In the genomic region with DNA sequence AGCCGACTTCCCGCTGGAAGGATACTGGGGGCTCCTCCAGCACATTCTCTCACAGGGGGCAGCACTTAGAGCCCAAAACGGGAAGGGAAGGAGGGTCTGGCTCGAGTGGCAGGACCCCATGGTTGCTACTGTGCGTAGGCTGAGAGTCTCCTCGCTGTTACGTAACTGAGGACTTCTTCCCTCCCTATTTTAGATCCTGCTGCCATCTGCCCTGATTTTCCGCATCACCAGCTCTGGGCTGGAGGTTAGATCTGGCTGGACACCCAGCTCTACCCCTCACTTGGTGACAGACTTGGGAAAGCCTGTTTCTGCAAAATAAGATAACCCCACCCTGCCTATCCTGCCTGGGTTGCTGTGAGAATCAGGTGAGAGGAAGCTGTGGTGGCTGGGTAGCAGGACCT, we compare ENCODE assay signal across 19 cellular contexts. TPM values are rescaled to one million over a fixed set of nuclear protein-coding genes. Genes with fewer than 3 reads are reported as not detected.
DNase-seq lines count a peak whose midpoint lies in the region; ATAC-seq and TF ChIP-seq lines count a peak whose summit lies in the region.
"Had no signal": no experiment of that assay in that cellular context is flagged by ENCODE, and none has a peak within 500 bp of the region (broad histone marks: within the 10 kb centered on the region; RNA-seq: fewer than 3 reads in every experiment).

No MANE protein-coding gene starts in this region.

- TF ChIP-seq CTCF in brain (conservative IDR thresholded peaks at IDR 0.05) = no peak
- no peak for TF ChIP-seq CTCF in nephron (IDR thresholded peaks at IDR 0.05; ENCODE audit: unreplicated experiment in 3 of 3)

- H3K27me3 Mint-ChIP-seq in brain = peaks cover 10% of the 10 kb centered on the region
- peaks cover 8% of the 10 kb centered on the region for H3K27me3 Mint-ChIP-seq in nephron (ENCODE audit: low read depth)
- H3K27me3 Mint-ChIP-seq: activated naive CD8-positive, alpha-beta T cell treated with anti-CD3 and anti-CD28 coated beads, Interleukin-2, amount 10 ng/mL, durations not matched to agents 7 days and 5 days; central memory CD8-positive, alpha-beta T cell; naive thymus-derived CD8-positive, alpha-beta T cell had no signal

- peaks cover 63% of the 10 kb centered on the region for H3K4me1 Mint-ChIP-seq in brain
- H3K4me1 Mint-ChIP-seq in nephron = peaks cover 34% of the 10 kb centered on the region

- H3K4me3 Mint-ChIP-seq in brain (no peak overlapping the region), nephron (no peak overlapping the region)
- H3K4me3 Mint-ChIP-seq: activated naive CD8-positive, alpha-beta T cell treated with anti-CD3 and anti-CD28 coated beads, Interleukin-2, amount 10 ng/mL, durations not matched to agents 7 days and 5 days; central memory CD8-positive, alpha-beta T cell; naive thymus-derived CD8-positive, alpha-beta T cell had no signal

- ATAC-seq in HG02623 (IDR thresholded peaks at IDR 0.05; ENCODE audit: unreplicated experiment) (no peak), HG02642 (IDR thresholded peaks at IDR 0.05; ENCODE audit: poor library complexity, unreplicated experiment) (no peak)
- ATAC-seq: naive thymus-derived CD8-positive, alpha-beta T cell had no signal

- H3K9me3 Mint-ChIP-seq in brain = peaks cover 0 to 2% (median 0%) of the 10 kb centered on the region in 5 experiments
- no peaks in the 10 kb centered on the region for H3K9me3 Mint-ChIP-seq in nephron
- H3K9me3 Mint-ChIP-seq: activated naive CD8-positive, alpha-beta T cell treated with anti-CD3 and anti-CD28 coated beads, Interleukin-2, amount 10 ng/mL, durations not matched to agents 7 days and 5 days; central memory CD8-positive, alpha-beta T cell; naive thymus-derived CD8-positive, alpha-beta T cell had no signal

- peak; percentile 80 for DNase-seq in DMS 273 (lab: John Stamatoyannopoulos, UW; ENCODE audit: unreplicated experiment)
- peak; percentile 70 for DNase-seq in NCI-H2171 treated with DMSO at 0.1 percent for 48 hours (lab: John Stamatoyannopoulos, UW)
- DNase-seq in NCI-H1436 treated with DMSO at 0.1 percent for 48 hours (lab: John Stamatoyannopoulos, UW) = no peak
- DNase-seq: ACHN; activated CD4-positive, alpha-beta T cell treated with anti-CD3 and anti-CD28 coated beads for 1 hour; activated effector memory CD4-positive, alpha-beta T cell treated with Interleukin-2 at 50 U/mL for 16 hours; activated naive CD8-positive, alpha-beta T cell treated with anti-CD3 and anti-CD28 coated beads, Interleukin-2, amount 10 ng/mL, durations not matched to agents 7 days and 5 days; BE2C; DMS79; GF-D8; islet precursor cell; MV-4-11; stomach had no signal

- H3K36me3 Mint-ChIP-seq in brain (no peaks in the 10 kb centered on the region), nephron (ENCODE audit: low read depth) (no peaks in the 10 kb centered on the region)

- H3K27ac Mint-ChIP-seq in brain = peak overlapping the region in 4 of 5 experiments; percentile 40 to 66 (median 58)
- peak overlapping the region in 2 of 3 experiments; percentile 54 to 62 for H3K27ac Mint-ChIP-seq in nephron
- H3K27ac Mint-ChIP-seq: activated naive CD8-positive, alpha-beta T cell treated with anti-CD3 and anti-CD28 coated beads, Interleukin-2, amount 10 ng/mL, durations not matched to agents 7 days and 5 days had no signal

RNA-seq across cellular contexts. Expression of a gene that starts 47.7 kb away (rescaled TPM):
- 43.2 TPM for polyA plus RNA-seq in brain (ENCODE audit: insufficient read depth, low read depth, low replicate concordance)
